In genomic region chr9:130306826-130307666, GRCh38 we compare ENCODE assay signal across 1 cellular context.
TF ChIP-seq lines count a peak whose summit lies in the region.

No MANE protein-coding gene starts in this region.

TF ChIP-seq in GM23338, 12 proteins besides CTCF, POLR2A, EP300 and RAD21 (continued from another document):
- TF ChIP-seq, protein P1, sequence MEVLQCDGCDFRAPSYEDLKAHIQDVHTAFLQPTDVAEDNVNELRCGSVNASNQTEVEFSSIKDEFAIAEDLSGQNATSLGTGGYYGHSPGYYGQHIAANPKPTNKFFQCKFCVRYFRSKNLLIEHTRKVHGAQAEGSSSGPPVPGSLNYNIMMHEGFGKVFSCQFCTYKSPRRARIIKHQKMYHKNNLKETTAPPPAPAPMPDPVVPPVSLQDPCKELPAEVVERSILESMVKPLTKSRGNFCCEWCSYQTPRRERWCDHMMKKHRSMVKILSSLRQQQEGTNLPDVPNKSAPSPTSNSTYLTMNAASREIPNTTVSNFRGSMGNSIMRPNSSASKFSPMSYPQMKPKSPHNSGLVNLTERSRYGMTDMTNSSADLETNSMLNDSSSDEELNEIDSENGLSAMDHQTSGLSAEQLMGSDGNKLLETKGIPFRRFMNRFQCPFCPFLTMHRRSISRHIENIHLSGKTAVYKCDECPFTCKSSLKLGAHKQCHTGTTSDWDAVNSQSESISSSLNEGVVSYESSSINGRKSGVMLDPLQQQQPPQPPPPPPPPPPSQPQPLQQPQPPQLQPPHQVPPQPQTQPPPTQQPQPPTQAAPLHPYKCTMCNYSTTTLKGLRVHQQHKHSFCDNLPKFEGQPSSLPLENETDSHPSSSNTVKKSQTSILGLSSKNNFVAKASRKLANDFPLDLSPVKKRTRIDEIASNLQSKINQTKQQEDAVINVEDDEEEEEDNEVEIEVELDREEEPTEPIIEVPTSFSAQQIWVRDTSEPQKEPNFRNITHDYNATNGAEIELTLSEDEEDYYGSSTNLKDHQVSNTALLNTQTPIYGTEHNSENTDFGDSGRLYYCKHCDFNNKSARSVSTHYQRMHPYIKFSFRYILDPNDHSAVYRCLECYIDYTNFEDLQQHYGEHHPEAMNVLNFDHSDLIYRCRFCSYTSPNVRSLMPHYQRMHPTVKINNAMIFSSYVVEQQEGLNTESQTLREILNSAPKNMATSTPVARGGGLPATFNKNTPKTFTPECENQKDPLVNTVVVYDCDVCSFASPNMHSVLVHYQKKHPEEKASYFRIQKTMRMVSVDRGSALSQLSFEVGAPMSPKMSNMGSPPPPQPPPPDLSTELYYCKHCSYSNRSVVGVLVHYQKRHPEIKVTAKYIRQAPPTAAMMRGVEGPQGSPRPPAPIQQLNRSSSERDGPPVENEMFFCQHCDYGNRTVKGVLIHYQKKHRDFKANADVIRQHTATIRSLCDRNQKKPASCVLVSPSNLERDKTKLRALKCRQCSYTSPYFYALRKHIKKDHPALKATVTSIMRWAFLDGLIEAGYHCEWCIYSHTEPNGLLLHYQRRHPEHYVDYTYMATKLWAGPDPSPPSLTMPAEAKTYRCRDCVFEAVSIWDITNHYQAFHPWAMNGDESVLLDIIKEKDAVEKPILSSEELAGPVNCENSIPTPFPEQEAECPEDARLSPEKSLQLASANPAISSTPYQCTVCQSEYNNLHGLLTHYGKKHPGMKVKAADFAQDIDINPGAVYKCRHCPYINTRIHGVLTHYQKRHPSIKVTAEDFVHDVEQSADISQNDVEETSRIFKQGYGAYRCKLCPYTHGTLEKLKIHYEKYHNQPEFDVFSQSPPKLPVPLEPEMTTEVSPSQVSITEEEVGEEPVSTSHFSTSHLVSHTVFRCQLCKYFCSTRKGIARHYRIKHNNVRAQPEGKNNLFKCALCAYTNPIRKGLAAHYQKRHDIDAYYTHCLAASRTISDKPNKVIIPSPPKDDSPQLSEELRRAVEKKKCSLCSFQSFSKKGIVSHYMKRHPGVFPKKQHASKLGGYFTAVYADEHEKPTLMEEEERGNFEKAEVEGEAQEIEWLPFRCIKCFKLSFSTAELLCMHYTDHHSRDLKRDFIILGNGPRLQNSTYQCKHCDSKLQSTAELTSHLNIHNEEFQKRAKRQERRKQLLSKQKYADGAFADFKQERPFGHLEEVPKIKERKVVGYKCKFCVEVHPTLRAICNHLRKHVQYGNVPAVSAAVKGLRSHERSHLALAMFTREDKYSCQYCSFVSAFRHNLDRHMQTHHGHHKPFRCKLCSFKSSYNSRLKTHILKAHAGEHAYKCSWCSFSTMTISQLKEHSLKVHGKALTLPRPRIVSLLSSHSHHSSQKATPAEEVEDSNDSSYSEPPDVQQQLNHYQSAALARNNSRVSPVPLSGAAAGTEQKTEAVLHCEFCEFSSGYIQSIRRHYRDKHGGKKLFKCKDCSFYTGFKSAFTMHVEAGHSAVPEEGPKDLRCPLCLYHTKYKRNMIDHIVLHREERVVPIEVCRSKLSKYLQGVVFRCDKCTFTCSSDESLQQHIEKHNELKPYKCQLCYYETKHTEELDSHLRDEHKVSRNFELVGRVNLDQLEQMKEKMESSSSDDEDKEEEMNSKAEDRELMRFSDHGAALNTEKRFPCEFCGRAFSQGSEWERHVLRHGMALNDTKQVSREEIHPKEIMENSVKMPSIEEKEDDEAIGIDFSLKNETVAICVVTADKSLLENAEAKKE (CRISPR knock-in tag; IDR thresholded peaks at IDR 0.05): no peak
- TF ChIP-seq EZH2phosphoT487 (IDR thresholded peaks at IDR 0.05; ENCODE audit: unreplicated experiment): no peak
- TF ChIP-seq, protein P2, sequence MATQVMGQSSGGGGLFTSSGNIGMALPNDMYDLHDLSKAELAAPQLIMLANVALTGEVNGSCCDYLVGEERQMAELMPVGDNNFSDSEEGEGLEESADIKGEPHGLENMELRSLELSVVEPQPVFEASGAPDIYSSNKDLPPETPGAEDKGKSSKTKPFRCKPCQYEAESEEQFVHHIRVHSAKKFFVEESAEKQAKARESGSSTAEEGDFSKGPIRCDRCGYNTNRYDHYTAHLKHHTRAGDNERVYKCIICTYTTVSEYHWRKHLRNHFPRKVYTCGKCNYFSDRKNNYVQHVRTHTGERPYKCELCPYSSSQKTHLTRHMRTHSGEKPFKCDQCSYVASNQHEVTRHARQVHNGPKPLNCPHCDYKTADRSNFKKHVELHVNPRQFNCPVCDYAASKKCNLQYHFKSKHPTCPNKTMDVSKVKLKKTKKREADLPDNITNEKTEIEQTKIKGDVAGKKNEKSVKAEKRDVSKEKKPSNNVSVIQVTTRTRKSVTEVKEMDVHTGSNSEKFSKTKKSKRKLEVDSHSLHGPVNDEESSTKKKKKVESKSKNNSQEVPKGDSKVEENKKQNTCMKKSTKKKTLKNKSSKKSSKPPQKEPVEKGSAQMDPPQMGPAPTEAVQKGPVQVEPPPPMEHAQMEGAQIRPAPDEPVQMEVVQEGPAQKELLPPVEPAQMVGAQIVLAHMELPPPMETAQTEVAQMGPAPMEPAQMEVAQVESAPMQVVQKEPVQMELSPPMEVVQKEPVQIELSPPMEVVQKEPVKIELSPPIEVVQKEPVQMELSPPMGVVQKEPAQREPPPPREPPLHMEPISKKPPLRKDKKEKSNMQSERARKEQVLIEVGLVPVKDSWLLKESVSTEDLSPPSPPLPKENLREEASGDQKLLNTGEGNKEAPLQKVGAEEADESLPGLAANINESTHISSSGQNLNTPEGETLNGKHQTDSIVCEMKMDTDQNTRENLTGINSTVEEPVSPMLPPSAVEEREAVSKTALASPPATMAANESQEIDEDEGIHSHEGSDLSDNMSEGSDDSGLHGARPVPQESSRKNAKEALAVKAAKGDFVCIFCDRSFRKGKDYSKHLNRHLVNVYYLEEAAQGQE (IDR thresholded peaks at IDR 0.05; ENCODE audit: unreplicated experiment): no peak
- TF ChIP-seq JUNB (IDR thresholded peaks at IDR 0.05; ENCODE audit: unreplicated experiment): no peak
- no peak for TF ChIP-seq ZNF331 (CRISPR knock-in tag; IDR thresholded peaks at IDR 0.05; ENCODE audit: low read depth)
- no peak for TF ChIP-seq POLR2AphosphoS5 (IDR thresholded peaks at IDR 0.05; ENCODE audit: low read depth)
- no peak for TF ChIP-seq CREB1 (CRISPR knock-in tag; IDR thresholded peaks at IDR 0.05; ENCODE audit: low read depth)
- TF ChIP-seq STAT1 (IDR thresholded peaks at IDR 0.05; ENCODE audit: unreplicated experiment): no peak
